Comparison of ENCODE assay signal across 1 cellular context in genomic region chr3:23232879-23233278, GRCh38.
TF ChIP-seq lines count a peak whose summit lies in the region.

No MANE protein-coding gene starts in this region.

TF ChIP-seq in GM23338, 12 proteins besides CTCF, POLR2A, EP300 and RAD21 (continued from another document):
- TF ChIP-seq REST (IDR thresholded peaks at IDR 0.05; ENCODE audit: unreplicated experiment) (no peak), EZH2phosphoT487 (IDR thresholded peaks at IDR 0.05; ENCODE audit: unreplicated experiment) (no peak), ZNF114 (CRISPR knock-in tag; IDR thresholded peaks at IDR 0.05) (no peak), JUNB (IDR thresholded peaks at IDR 0.05; ENCODE audit: unreplicated experiment) (no peak), EZH2 (IDR thresholded peaks at IDR 0.05; ENCODE audit: low read depth, unreplicated experiment) (no peak), CREB1 (CRISPR knock-in tag; IDR thresholded peaks at IDR 0.05; ENCODE audit: low read depth) (no peak), STAT1 (IDR thresholded peaks at IDR 0.05; ENCODE audit: unreplicated experiment) (no peak)
TF ChIP-seq in GM23338: peak in this region for 0.
